11 cellular contexts compared by ENCODE assay signal in the genomic region with DNA sequence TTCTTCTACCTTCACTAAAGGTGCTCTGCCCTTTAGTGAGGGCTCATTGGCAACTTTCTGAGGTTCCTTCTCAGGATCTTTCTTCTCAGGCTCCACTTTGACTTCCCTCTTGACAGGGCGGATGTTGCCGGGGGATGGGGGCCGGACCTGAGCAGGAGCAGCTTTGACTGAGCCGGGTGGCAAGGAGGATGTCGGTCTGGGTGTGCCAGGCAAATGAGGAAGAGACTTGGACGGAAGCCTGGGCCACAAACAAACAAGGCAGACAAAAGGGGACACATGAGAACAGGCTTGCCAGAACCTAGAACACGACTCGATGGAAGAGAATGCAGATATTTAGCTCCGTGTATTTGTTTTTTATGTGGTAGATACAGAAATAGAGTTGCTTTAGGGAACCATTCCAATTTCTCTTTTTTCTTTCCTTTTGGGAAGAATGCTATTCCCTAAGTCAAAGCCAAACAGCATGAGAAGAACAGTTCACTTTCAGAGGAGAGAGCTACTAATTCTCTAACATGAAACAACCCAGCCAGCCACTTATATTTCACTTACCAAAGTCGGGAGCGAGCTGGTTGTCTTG.
DNase-seq lines count a peak whose midpoint lies in the region; ATAC-seq, FAIRE-seq and TF ChIP-seq lines count a peak whose summit lies in the region.
"Had no signal": no experiment of that assay in that cellular context is flagged by ENCODE, and none has a peak within 500 bp of the region (broad histone marks: within the 10 kb centered on the region; RNA-seq: fewer than 3 reads in every experiment).

No MANE protein-coding gene starts in this region.

- H3K36me3 ChIP-seq in right lobe of liver: peaks cover 0 to 19% (median 5%) of the 10 kb centered on the region in 4 donors
- no peaks in the 10 kb centered on the region for H3K36me3 ChIP-seq in HepG2 (replicated peaks in 1 of 2; ENCODE audit: control insufficient read depth in 1 of 2, insufficient read depth in 2 of 2, low read length in 2 of 2)
- H3K36me3 ChIP-seq: SJSA1 had no signal

- CTCF ChIA-PET in HepG2 (lab: Yijun Ruan, JAX; ENCODE audit: low intra/inter-chr PET ratio, low total read pairs): no interaction called here

- TF ChIP-seq EP300 in HepG2 (IDR thresholded peaks at IDR 0.05; ENCODE audit: low read depth in 2 of 2, low read length in 2 of 2) (no peak), HepG2 (CRISPR knock-in tag; IDR thresholded peaks at IDR 0.05; ENCODE audit: borderline replicate concordance) (no peak)

- in situ Hi-C loops in HepG2 (cut with HindIII; ENCODE audit: extremely low pct_ligation_motif_present, low pct_unique_long_range_greater_than_20kb): no loop called here

- intact Hi-C loops in right lobe of liver (cut with DNase I) (no loop called here), HepG2 (cut with micrococcal nuclease; ENCODE audit: unreplicated experiment) (no loop called here), lower leg skin (cut with DNase I; ENCODE audit: low total_unique reads) (loop anchor here (5.0 kb wide), 1 partner anchor 1879 kb away; no protein-coding TSS in a partner anchor)

- no TSS peak for BruUV-seq in HepG2 (replicated peaks; lab: Mats Ljungman, UMichigan)

- TF ChIP-seq POLR2A in right lobe of liver (IDR thresholded peaks at IDR 0.05): no peak
- TF ChIP-seq POLR2A in HepG2 (IDR thresholded peaks at IDR 0.05; ENCODE audit: insufficient read depth in 1 of 2, low read depth in 2 of 2, low read length in 2 of 2): no peak
- TF ChIP-seq POLR2A in lower leg skin (IDR thresholded peaks at IDR 0.05): no peak

- no peak overlapping the region for H3K27ac ChIP-seq in right lobe of liver
- no peak overlapping the region for H3K27ac ChIP-seq in HepG2 (ENCODE audit: extremely low read length, insufficient read depth, low read length)
- H3K27ac ChIP-seq: SJSA1 had no signal

- H4K20me1 ChIP-seq in HepG2 (ENCODE audit: insufficient read depth, low read length): no peaks in the 10 kb centered on the region

- H3K27me3 ChIP-seq in right lobe of liver: no peaks in the 10 kb centered on the region
- peaks cover 2 to 5% of the 10 kb centered on the region in 2 experiments; a peak in 3 of 5 replicates for H3K27me3 ChIP-seq in HepG2 (ENCODE audit: control insufficient read depth in 1 of 2, insufficient read depth in 2 of 2, low read length in 2 of 2)

- H3K9ac ChIP-seq in HepG2 (ENCODE audit: insufficient read depth, low read depth, low read length): no peak overlapping the region

- peak overlapping the region in 1 of 2 donors; percentile 5 for H3K4me3 Mint-ChIP-seq in activated T-cell treated with anti-CD3 and anti-CD28 coated beads, Interleukin-2, amount 50 U/mL, for 72 hours
- H3K4me3 Mint-ChIP-seq: natural killer cell treated with Interleukin-12 subunit alpha and Interleukin-12 subunit beta and Interleukin-15 and Interleukin-18, amount 100 ng/mL, for 72 hours had no signal

- TF ChIP-seq CTCF in right lobe of liver (IDR thresholded peaks at IDR 0.05) (no peak), HepG2 (CRISPR knock-in tag; IDR thresholded peaks at IDR 0.05) (no peak), lower leg skin (IDR thresholded peaks at IDR 0.05) (no peak)

- H3K9me3 Mint-ChIP-seq in activated T-cell treated with anti-CD3 and anti-CD28 coated beads, Interleukin-2, amount 50 U/mL, for 72 hours: no peaks in the 10 kb centered on the region
- H3K9me3 Mint-ChIP-seq: natural killer cell treated with Interleukin-12 subunit alpha and Interleukin-12 subunit beta and Interleukin-15 and Interleukin-18, amount 100 ng/mL, for 72 hours had no signal

- H3K36me3 Mint-ChIP-seq in activated T-cell treated with anti-CD3 and anti-CD28 coated beads, Interleukin-2, amount 50 U/mL, for 72 hours (ENCODE audit: insufficient read depth in 2 of 2): no peaks in the 10 kb centered on the region
- H3K36me3 Mint-ChIP-seq: natural killer cell treated with Interleukin-12 subunit alpha and Interleukin-12 subunit beta and Interleukin-15 and Interleukin-18, amount 100 ng/mL, for 72 hours had no signal

- peaks cover 9% of the 10 kb centered on the region for H3K4me1 Mint-ChIP-seq in activated T-cell treated with anti-CD3 and anti-CD28 coated beads, Interleukin-2, amount 50 U/mL, for 72 hours (ENCODE audit: low read depth)

- no peaks in the 10 kb centered on the region for H3K79me2 ChIP-seq in HepG2 (ENCODE audit: insufficient read depth, low read length)

- DNase-seq in right lobe of liver (peak; percentile 45 to 61 (median 60)), HepG2 (ENCODE audit: low spot score) (no peak), lower leg skin (ENCODE audit: low spot score in 2 of 2) (peak; percentile 62 to 89), ureter (ENCODE audit: low spot score) (peak; percentile 54)
- DNase-seq in activated T-cell treated with anti-CD3 and anti-CD28 coated beads, Interleukin-2, amount 50 U/mL, for 72 hours: peak; percentile 10 to 12
- DNase-seq in activated CD4-positive, CD25-positive, alpha-beta regulatory T cell (lab: John Stamatoyannopoulos, UW): no peak
- DNase-seq: Calu3 had no signal

- H3K9me3 ChIP-seq in right lobe of liver: no peaks in the 10 kb centered on the region
- no peaks in the 10 kb centered on the region for H3K9me3 ChIP-seq in HepG2 (ENCODE audit: low read length)
- H3K9me3 ChIP-seq: SJSA1 had no signal

- H3K27ac Mint-ChIP-seq in activated T-cell treated with anti-CD3 and anti-CD28 coated beads, Interleukin-2, amount 50 U/mL, for 72 hours: peak overlapping the region; percentile 7
- H3K27ac Mint-ChIP-seq: natural killer cell treated with Interleukin-12 subunit alpha and Interleukin-12 subunit beta and Interleukin-15 and Interleukin-18, amount 100 ng/mL, for 72 hours had no signal

- H3K4me2 ChIP-seq in HepG2 (ENCODE audit: low read depth, low read length): no peak overlapping the region

- no peak for FAIRE-seq in HepG2 (lab: Jason Lieb, UNC)

- H2AFZ ChIP-seq in HepG2 (ENCODE audit: low read length): no peak overlapping the region

- TF ChIP-seq RAD21 in HepG2 (CRISPR knock-in tag; IDR thresholded peaks at IDR 0.05): no peak

- no peaks in the 10 kb centered on the region for H3K27me3 Mint-ChIP-seq in activated T-cell treated with anti-CD3 and anti-CD28 coated beads, Interleukin-2, amount 50 U/mL, for 72 hours (ENCODE audit: low read depth)

- WGBS in right lobe of liver (ENCODE audit: insufficient coverage, low coverage, low lambda C conversion rate, missing lambda C conversion rate): 39% methylated on average over 8 of the region's 11 CpGs
- WGBS in HepG2 (ENCODE audit: low lambda C conversion rate): 32% methylated on average over 11 of the region's 11 CpGs
- 43 to 58% methylated on average over 11 of the region's 11 CpGs for WGBS in lower leg skin, 2 donors

- POLR2A ChIA-PET in HepG2 (lab: Yijun Ruan, JAX): no interaction called here

- H3K4me3 ChIP-seq in right lobe of liver (no peak overlapping the region), HepG2 (replicated peaks in 1 of 3; ENCODE audit: insufficient read depth in 1 of 3, low read depth in 2 of 3, low read length in 3 of 3) (no peak overlapping the region), lower leg skin (ENCODE audit: low read depth, poor library complexity, severe bottlenecking) (no peak overlapping the region)
- H3K4me3 ChIP-seq: SJSA1 had no signal

- ATAC-seq in right lobe of liver (peak; percentile 62 to 75 (median 67)), HepG2 (no peak), GM21360 (IDR thresholded peaks at IDR 0.05; ENCODE audit: unreplicated experiment) (no peak), GM21367 (IDR thresholded peaks at IDR 0.05; ENCODE audit: unreplicated experiment) (no peak)
- peak in 1 of 2 donors; percentile 39 for ATAC-seq in activated T-cell treated with anti-CD3 and anti-CD28 coated beads, Interleukin-2, amount 50 U/mL, for 72 hours (replicated peaks in 1 of 2)

- H3K4me1 ChIP-seq in right lobe of liver (no peaks in the 10 kb centered on the region), HepG2 (ENCODE audit: insufficient read depth, low read length) (no peaks in the 10 kb centered on the region)
- H3K4me1 ChIP-seq: SJSA1 had no signal

TF ChIP-seq in HepG2, 621 proteins besides CTCF, POLR2A, EP300 and RAD21 (continues in another document):
- TF ChIP-seq, protein P1, sequence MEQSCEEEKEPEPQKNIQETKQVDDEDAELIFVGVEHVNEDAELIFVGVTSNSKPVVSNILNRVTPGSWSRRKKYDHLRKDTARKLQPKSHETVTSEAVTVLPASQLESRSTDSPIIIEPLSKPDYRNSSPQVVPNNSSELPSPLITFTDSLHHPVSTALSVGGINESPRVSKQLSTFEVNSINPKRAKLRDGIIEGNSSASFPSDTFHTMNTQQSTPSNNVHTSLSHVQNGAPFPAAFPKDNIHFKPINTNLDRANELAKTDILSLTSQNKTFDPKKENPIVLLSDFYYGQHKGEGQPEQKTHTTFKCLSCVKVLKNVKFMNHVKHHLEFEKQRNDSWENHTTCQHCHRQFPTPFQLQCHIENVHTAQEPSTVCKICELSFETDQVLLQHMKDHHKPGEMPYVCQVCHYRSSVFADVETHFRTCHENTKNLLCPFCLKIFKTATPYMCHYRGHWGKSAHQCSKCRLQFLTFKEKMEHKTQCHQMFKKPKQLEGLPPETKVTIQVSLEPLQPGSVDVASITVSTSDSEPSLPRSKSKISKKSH (CRISPR knock-in tag; IDR thresholded peaks at IDR 0.05; ENCODE audit: borderline replicate concordance): no peak
- no peak for TF ChIP-seq ASH2L (IDR thresholded peaks at IDR 0.05; ENCODE audit: insufficient read length, low read depth, low read length)
- no peak for TF ChIP-seq ZNF431 (CRISPR knock-in tag; IDR thresholded peaks at IDR 0.05; ENCODE audit: borderline replicate concordance, low read depth)
- TF ChIP-seq SP4 (CRISPR knock-in tag; IDR thresholded peaks at IDR 0.05): no peak
- TF ChIP-seq GATA4 (IDR thresholded peaks at IDR 0.05; ENCODE audit: borderline replicate concordance, low read depth): no peak
- TF ChIP-seq, protein P2, sequence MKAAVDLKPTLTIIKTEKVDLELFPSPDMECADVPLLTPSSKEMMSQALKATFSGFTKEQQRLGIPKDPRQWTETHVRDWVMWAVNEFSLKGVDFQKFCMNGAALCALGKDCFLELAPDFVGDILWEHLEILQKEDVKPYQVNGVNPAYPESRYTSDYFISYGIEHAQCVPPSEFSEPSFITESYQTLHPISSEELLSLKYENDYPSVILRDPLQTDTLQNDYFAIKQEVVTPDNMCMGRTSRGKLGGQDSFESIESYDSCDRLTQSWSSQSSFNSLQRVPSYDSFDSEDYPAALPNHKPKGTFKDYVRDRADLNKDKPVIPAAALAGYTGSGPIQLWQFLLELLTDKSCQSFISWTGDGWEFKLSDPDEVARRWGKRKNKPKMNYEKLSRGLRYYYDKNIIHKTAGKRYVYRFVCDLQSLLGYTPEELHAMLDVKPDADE (CRISPR knock-in tag; IDR thresholded peaks at IDR 0.05): no peak
- no peak for TF ChIP-seq REPIN1 (CRISPR knock-in tag; IDR thresholded peaks at IDR 0.05; ENCODE audit: borderline replicate concordance, low read depth)

Comparison
In these comparisons a context has a peak if more than half of its experiments do, and no peak if none do; other contexts are left out.
1. ATAC-seq: peak in right lobe of liver (4 of 4); none in HepG2 (single experiment), GM21360 (single experiment) and GM21367 (single experiment).
2. DNase-seq: peak in right lobe of liver (3 of 3), activated T-cell treated with anti-CD3 and anti-CD28 coated beads, Interleukin-2, amount 50 U/mL, for 72 hours (2 of 2), lower leg skin (2 of 2) and ureter (single experiment); none in HepG2 (single experiment) and activated CD4-positive, CD25-positive, alpha-beta regulatory T cell (0 of 4).